Comparison of ENCODE assay signal across 1 cellular context in genomic region chr17:43398724-43399595, GRCh38.
TF ChIP-seq lines count a peak whose summit lies in the region.

TSS of gene ARL4D (plus strand) at chr17:43398993. CDS start at chr17:43399733, 740 bp downstream.

TF ChIP-seq in HepG2, 621 proteins besides CTCF, POLR2A, EP300 and RAD21 (continued from another document and continues in another):
- TF ChIP-seq SP140L (CRISPR knock-in tag; IDR thresholded peaks at IDR 0.05; ENCODE audit: borderline replicate concordance) = peak; percentile 84
- no peak for TF ChIP-seq SYNCRIP (IDR thresholded peaks at IDR 0.05; ENCODE audit: insufficient read depth, low read depth, low read length)
- peak; percentile 94 for TF ChIP-seq RBM39 (IDR thresholded peaks at IDR 0.05; ENCODE audit: low read depth, low read length, poor library complexity, severe bottlenecking)
- peak; percentile 69 for TF ChIP-seq E2F1 (CRISPR knock-in tag; IDR thresholded peaks at IDR 0.05)
- TF ChIP-seq ZBTB38 (CRISPR knock-in tag; IDR thresholded peaks at IDR 0.05) = peak; percentile 95
- TF ChIP-seq SMAD9 (CRISPR knock-in tag; IDR thresholded peaks at IDR 0.05) = 0 out of 2 replicates have a peak, but pooled peaks have one; percentile 80
- TF ChIP-seq YEATS4 (CRISPR knock-in tag; IDR thresholded peaks at IDR 0.05; ENCODE audit: borderline replicate concordance) = peak; percentile 69; the same call in 1 of the 2 replicates
- TF ChIP-seq ZNF205 (CRISPR knock-in tag; IDR thresholded peaks at IDR 0.05) = peak; percentile 80
- peak; percentile 53; the same call in 1 of the 2 replicates for TF ChIP-seq ZNF709 (CRISPR knock-in tag; IDR thresholded peaks at IDR 0.05)
- TF ChIP-seq SIN3B (IDR thresholded peaks at IDR 0.05; ENCODE audit: low read length) = no peak
- no peak; the same call in none of the 2 replicates for TF ChIP-seq PPARG (CRISPR knock-in tag; conservative IDR thresholded peaks at IDR 0.05)
- TF ChIP-seq TEAD3 (CRISPR knock-in tag; optimal IDR thresholded peaks at IDR 0.05; ENCODE audit: borderline replicate concordance) = peak; percentile 40
- TF ChIP-seq PHF20 (CRISPR knock-in tag; IDR thresholded peaks at IDR 0.05) = no peak
- peak; percentile 94 for TF ChIP-seq PTBP1 (IDR thresholded peaks at IDR 0.05; ENCODE audit: low read depth, low read length, poor library complexity, severe bottlenecking)
- TF ChIP-seq ZNF446 (CRISPR knock-in tag; IDR thresholded peaks at IDR 0.05) = no peak
- TF ChIP-seq TP53 (CRISPR knock-in tag; conservative IDR thresholded peaks at IDR 0.05) = no peak
- TF ChIP-seq GLMP (CRISPR knock-in tag; IDR thresholded peaks at IDR 0.05; ENCODE audit: borderline replicate concordance) = no peak
- peak; percentile 59; the same call in 1 of the 2 replicates for TF ChIP-seq ATF7-NPFF (CRISPR knock-in tag; IDR thresholded peaks at IDR 0.05; ENCODE audit: low read depth)
- peak; percentile 89 for TF ChIP-seq SRY (CRISPR knock-in tag; IDR thresholded peaks at IDR 0.05)
- no peak for TF ChIP-seq ELK4 (CRISPR knock-in tag; IDR thresholded peaks at IDR 0.05; ENCODE audit: borderline replicate concordance)
- peak; percentile 85 for TF ChIP-seq RXRA (CRISPR knock-in tag; IDR thresholded peaks at IDR 0.05)
- peak; percentile 1; the same call in 1 of the 2 replicates for TF ChIP-seq PAX8 (CRISPR knock-in tag; IDR thresholded peaks at IDR 0.05; ENCODE audit: borderline replicate concordance)
- TF ChIP-seq ZNF335 (CRISPR knock-in tag; IDR thresholded peaks at IDR 0.05) = no peak
- peak; percentile 78 for TF ChIP-seq ZBTB20 (CRISPR knock-in tag; IDR thresholded peaks at IDR 0.05; ENCODE audit: borderline replicate concordance, low read depth)
- no peak; the same call in none of the 2 replicates for TF ChIP-seq NR2C2 (CRISPR knock-in tag; IDR thresholded peaks at IDR 0.05; ENCODE audit: borderline replicate concordance)
- TF ChIP-seq ARID5B (CRISPR knock-in tag; IDR thresholded peaks at IDR 0.05) = peak; percentile 72
- no peak; the same call in 1 of the 2 replicates for TF ChIP-seq ZNF510 (CRISPR knock-in tag; IDR thresholded peaks at IDR 0.05; ENCODE audit: low read depth)
- TF ChIP-seq CHCHD3 (CRISPR knock-in tag; IDR thresholded peaks at IDR 0.05) = no peak
- peak; percentile 58; the same call in 1 of the 2 replicates for TF ChIP-seq ZNF674 (CRISPR knock-in tag; IDR thresholded peaks at IDR 0.05; ENCODE audit: low read depth)
- peak; percentile 100 for TF ChIP-seq POLR2AphosphoS5 (IDR thresholded peaks at IDR 0.05; ENCODE audit: low read depth, low read length)
- TF ChIP-seq ZNF644 (CRISPR knock-in tag; IDR thresholded peaks at IDR 0.05; ENCODE audit: low read depth) = no peak
- peak; percentile 97; the same call in 1 of the 2 replicates for TF ChIP-seq NFKB2 (CRISPR knock-in tag; IDR thresholded peaks at IDR 0.05; ENCODE audit: borderline replicate concordance)
- TF ChIP-seq ZNF790 (CRISPR knock-in tag; IDR thresholded peaks at IDR 0.05; ENCODE audit: borderline replicate concordance) = peak; percentile 62; the same call in 1 of the 2 replicates
- TF ChIP-seq MYNN (CRISPR knock-in tag; IDR thresholded peaks at IDR 0.05; ENCODE audit: low read depth) = 0 out of 2 replicates have a peak, but pooled peaks have one; percentile 16
- no peak for TF ChIP-seq ZNF282 (IDR thresholded peaks at IDR 0.05; ENCODE audit: partially characterized antibody)
- TF ChIP-seq ZKSCAN1 (IDR thresholded peaks at IDR 0.05; ENCODE audit: low read length) = no peak
- no peak for TF ChIP-seq ZNF235 (CRISPR knock-in tag; IDR thresholded peaks at IDR 0.05; ENCODE audit: borderline replicate concordance)
- TF ChIP-seq NFIB (CRISPR knock-in tag; IDR thresholded peaks at IDR 0.05; ENCODE audit: borderline replicate concordance) = no peak
- TF ChIP-seq PAXIP1 (CRISPR knock-in tag; conservative IDR thresholded peaks at IDR 0.05) = no peak; the same call in 1 of the 2 replicates
- peak; percentile 92 for TF ChIP-seq TRAFD1 (CRISPR knock-in tag; IDR thresholded peaks at IDR 0.05; ENCODE audit: borderline replicate concordance)
- no peak for TF ChIP-seq STAT6 (CRISPR knock-in tag; IDR thresholded peaks at IDR 0.05; ENCODE audit: borderline replicate concordance)
- no peak for TF ChIP-seq MED8 (CRISPR knock-in tag; IDR thresholded peaks at IDR 0.05; ENCODE audit: insufficient replicate concordance)
- peak; percentile 75 for TF ChIP-seq ZNF292 (CRISPR knock-in tag; IDR thresholded peaks at IDR 0.05; ENCODE audit: borderline replicate concordance, low read depth)
- TF ChIP-seq ZSCAN20 (CRISPR knock-in tag; IDR thresholded peaks at IDR 0.05; ENCODE audit: borderline replicate concordance) = peak; percentile 66; the same call in 1 of the 2 replicates
- TF ChIP-seq ATF1 (CRISPR knock-in tag; IDR thresholded peaks at IDR 0.05) = peak; percentile 90
- TF ChIP-seq CHD2 (IDR thresholded peaks at IDR 0.05; ENCODE audit: low read depth, low read length) = no peak
- peak; percentile 100 for TF ChIP-seq CREB1 (IDR thresholded peaks at IDR 0.05)
- peak; percentile 96 for TF ChIP-seq CREB1 (CRISPR knock-in tag; IDR thresholded peaks at IDR 0.05)
- TF ChIP-seq EED (CRISPR knock-in tag; IDR thresholded peaks at IDR 0.05) = 0 out of 2 replicates have a peak, but pooled peaks have one; percentile 60
- TF ChIP-seq ZNF501 (CRISPR knock-in tag; IDR thresholded peaks at IDR 0.05) = peak; percentile 83; the same call in 1 of the 2 replicates
